ENCODE assay signal across 1 cellular context in the genomic region with DNA sequence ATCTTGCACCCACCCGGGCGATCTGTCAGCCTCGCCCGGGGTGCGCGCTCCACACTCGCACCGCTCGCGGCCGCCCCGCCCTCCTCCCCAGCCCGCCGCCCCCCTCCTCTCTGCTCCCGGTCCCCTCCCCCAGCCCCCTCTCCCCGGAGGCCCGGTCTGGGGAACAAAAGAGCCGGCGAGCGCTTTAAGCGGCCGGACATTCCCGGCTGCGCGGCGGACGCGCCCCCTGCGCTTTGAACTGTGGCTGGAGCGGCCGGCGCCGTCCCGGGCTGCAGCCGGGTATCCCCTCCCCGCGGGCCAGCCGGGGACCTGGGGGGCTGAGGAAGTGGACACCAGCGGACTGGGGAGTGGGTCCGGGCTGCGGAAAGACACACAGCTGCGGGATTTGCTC.
TF ChIP-seq lines count a peak whose summit lies in the region.

IGDCC3 (minus strand) TSS at position 27 of the 391 bp plus-strand sequence. CDS start 214 bp downstream, outside the sequence.

TF ChIP-seq in HepG2, 621 proteins besides CTCF, POLR2A, EP300 and RAD21 (continued from another document and continues in another):
- TF ChIP-seq, protein P1, sequence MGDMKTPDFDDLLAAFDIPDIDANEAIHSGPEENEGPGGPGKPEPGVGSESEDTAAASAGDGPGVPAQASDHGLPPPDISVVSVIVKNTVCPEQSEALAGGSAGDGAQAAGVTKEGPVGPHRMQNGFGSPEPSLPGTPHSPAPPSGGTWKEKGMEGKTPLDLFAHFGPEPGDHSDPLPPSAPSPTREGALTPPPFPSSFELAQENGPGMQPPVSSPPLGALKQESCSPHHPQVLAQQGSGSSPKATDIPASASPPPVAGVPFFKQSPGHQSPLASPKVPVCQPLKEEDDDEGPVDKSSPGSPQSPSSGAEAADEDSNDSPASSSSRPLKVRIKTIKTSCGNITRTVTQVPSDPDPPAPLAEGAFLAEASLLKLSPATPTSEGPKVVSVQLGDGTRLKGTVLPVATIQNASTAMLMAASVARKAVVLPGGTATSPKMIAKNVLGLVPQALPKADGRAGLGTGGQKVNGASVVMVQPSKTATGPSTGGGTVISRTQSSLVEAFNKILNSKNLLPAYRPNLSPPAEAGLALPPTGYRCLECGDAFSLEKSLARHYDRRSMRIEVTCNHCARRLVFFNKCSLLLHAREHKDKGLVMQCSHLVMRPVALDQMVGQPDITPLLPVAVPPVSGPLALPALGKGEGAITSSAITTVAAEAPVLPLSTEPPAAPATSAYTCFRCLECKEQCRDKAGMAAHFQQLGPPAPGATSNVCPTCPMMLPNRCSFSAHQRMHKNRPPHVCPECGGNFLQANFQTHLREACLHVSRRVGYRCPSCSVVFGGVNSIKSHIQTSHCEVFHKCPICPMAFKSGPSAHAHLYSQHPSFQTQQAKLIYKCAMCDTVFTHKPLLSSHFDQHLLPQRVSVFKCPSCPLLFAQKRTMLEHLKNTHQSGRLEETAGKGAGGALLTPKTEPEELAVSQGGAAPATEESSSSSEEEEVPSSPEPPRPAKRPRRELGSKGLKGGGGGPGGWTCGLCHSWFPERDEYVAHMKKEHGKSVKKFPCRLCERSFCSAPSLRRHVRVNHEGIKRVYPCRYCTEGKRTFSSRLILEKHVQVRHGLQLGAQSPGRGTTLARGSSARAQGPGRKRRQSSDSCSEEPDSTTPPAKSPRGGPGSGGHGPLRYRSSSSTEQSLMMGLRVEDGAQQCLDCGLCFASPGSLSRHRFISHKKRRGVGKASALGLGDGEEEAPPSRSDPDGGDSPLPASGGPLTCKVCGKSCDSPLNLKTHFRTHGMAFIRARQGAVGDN (CRISPR knock-in tag; IDR thresholded peaks at IDR 0.05) = peak; percentile 61
- TF ChIP-seq, protein P2, sequence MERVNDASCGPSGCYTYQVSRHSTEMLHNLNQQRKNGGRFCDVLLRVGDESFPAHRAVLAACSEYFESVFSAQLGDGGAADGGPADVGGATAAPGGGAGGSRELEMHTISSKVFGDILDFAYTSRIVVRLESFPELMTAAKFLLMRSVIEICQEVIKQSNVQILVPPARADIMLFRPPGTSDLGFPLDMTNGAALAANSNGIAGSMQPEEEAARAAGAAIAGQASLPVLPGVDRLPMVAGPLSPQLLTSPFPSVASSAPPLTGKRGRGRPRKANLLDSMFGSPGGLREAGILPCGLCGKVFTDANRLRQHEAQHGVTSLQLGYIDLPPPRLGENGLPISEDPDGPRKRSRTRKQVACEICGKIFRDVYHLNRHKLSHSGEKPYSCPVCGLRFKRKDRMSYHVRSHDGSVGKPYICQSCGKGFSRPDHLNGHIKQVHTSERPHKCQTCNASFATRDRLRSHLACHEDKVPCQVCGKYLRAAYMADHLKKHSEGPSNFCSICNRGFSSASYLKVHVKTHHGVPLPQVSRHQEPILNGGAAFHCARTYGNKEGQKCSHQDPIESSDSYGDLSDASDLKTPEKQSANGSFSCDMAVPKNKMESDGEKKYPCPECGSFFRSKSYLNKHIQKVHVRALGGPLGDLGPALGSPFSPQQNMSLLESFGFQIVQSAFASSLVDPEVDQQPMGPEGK (CRISPR knock-in tag; IDR thresholded peaks at IDR 0.05) = peak; percentile 93
- TF ChIP-seq NCOA2 (CRISPR knock-in tag; IDR thresholded peaks at IDR 0.05) (peak; percentile 37), TEAD3 (CRISPR knock-in tag; optimal IDR thresholded peaks at IDR 0.05; ENCODE audit: borderline replicate concordance) (peak; percentile 55), ZNF746 (CRISPR knock-in tag; IDR thresholded peaks at IDR 0.05) (peak; percentile 86), KAT8 (CRISPR knock-in tag; IDR thresholded peaks at IDR 0.05) (peak; percentile 16; the same call in 1 of the 2 replicates), HDAC2 (CRISPR knock-in tag; IDR thresholded peaks at IDR 0.05) (peak; percentile 19; the same call in 1 of the 2 replicates), SOX5 (CRISPR knock-in tag; IDR thresholded peaks at IDR 0.05; ENCODE audit: borderline replicate concordance) (peak; percentile 52; the same call in 1 of the 2 replicates), KDM3A (CRISPR knock-in tag; IDR thresholded peaks at IDR 0.05; ENCODE audit: low read depth) (peak; percentile 65; the same call in 1 of the 2 replicates), RARA (CRISPR knock-in tag; IDR thresholded peaks at IDR 0.05) (peak; percentile 46; the same call in 1 of the 2 replicates), ASH2L (IDR thresholded peaks at IDR 0.05; ENCODE audit: insufficient read length, low read depth, low read length) (no peak), JARID2 (CRISPR knock-in tag; IDR thresholded peaks at IDR 0.05; ENCODE audit: insufficient replicate concordance) (peak; percentile 38), CBFB (CRISPR knock-in tag; IDR thresholded peaks at IDR 0.05) (0 out of 2 replicates have a peak, but pooled peaks have one; percentile 22), ZBTB7A (CRISPR knock-in tag; IDR thresholded peaks at IDR 0.05) (peak; percentile 49; the same call in 1 of the 2 replicates), PAXIP1 (CRISPR knock-in tag; conservative IDR thresholded peaks at IDR 0.05) (peak; percentile 70), ELF3 (CRISPR knock-in tag; IDR thresholded peaks at IDR 0.05) (no peak), ZNF710 (CRISPR knock-in tag; IDR thresholded peaks at IDR 0.05; ENCODE audit: borderline replicate concordance) (0 out of 2 replicates have a peak, but pooled peaks have one; percentile 23), GATAD2A (CRISPR knock-in tag; IDR thresholded peaks at IDR 0.05) (no peak), HES4 (CRISPR knock-in tag; IDR thresholded peaks at IDR 0.05; ENCODE audit: borderline replicate concordance) (no peak), ZNF124 (CRISPR knock-in tag; IDR thresholded peaks at IDR 0.05) (0 out of 2 replicates have a peak, but pooled peaks have one; percentile 4), POLR2AphosphoS5 (IDR thresholded peaks at IDR 0.05; ENCODE audit: low read depth, low read length) (no peak; the same call in 1 of the 2 replicates), HNF4G (IDR thresholded peaks at IDR 0.05; ENCODE audit: borderline replicate concordance, low read depth, low read length) (peak; percentile 73; the same call in 1 of the 2 replicates), HNF4G (CRISPR knock-in tag; IDR thresholded peaks at IDR 0.05; ENCODE audit: borderline replicate concordance, low read depth) (no peak), SAP130 (CRISPR knock-in tag; IDR thresholded peaks at IDR 0.05; ENCODE audit: low read depth) (peak; percentile 28), GATA4 (IDR thresholded peaks at IDR 0.05; ENCODE audit: borderline replicate concordance, low read depth) (0 out of 2 replicates have a peak, but pooled peaks have one; percentile 28), ZNF570 (CRISPR knock-in tag; IDR thresholded peaks at IDR 0.05; ENCODE audit: borderline replicate concordance) (no peak)
- TF ChIP-seq, protein P3, sequence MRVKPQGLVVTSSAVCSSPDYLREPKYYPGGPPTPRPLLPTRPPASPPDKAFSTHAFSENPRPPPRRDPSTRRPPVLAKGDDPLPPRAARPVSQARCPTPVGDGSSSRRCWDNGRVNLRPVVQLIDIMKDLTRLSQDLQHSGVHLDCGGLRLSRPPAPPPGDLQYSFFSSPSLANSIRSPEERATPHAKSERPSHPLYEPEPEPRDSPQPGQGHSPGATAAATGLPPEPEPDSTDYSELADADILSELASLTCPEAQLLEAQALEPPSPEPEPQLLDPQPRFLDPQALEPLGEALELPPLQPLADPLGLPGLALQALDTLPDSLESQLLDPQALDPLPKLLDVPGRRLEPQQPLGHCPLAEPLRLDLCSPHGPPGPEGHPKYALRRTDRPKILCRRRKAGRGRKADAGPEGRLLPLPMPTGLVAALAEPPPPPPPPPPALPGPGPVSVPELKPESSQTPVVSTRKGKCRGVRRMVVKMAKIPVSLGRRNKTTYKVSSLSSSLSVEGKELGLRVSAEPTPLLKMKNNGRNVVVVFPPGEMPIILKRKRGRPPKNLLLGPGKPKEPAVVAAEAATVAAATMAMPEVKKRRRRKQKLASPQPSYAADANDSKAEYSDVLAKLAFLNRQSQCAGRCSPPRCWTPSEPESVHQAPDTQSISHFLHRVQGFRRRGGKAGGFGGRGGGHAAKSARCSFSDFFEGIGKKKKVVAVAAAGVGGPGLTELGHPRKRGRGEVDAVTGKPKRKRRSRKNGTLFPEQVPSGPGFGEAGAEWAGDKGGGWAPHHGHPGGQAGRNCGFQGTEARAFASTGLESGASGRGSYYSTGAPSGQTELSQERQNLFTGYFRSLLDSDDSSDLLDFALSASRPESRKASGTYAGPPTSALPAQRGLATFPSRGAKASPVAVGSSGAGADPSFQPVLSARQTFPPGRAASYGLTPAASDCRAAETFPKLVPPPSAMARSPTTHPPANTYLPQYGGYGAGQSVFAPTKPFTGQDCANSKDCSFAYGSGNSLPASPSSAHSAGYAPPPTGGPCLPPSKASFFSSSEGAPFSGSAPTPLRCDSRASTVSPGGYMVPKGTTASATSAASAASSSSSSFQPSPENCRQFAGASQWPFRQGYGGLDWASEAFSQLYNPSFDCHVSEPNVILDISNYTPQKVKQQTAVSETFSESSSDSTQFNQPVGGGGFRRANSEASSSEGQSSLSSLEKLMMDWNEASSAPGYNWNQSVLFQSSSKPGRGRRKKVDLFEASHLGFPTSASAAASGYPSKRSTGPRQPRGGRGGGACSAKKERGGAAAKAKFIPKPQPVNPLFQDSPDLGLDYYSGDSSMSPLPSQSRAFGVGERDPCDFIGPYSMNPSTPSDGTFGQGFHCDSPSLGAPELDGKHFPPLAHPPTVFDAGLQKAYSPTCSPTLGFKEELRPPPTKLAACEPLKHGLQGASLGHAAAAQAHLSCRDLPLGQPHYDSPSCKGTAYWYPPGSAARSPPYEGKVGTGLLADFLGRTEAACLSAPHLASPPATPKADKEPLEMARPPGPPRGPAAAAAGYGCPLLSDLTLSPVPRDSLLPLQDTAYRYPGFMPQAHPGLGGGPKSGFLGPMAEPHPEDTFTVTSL (CRISPR knock-in tag; IDR thresholded peaks at IDR 0.05; ENCODE audit: borderline replicate concordance) = no peak
- TF ChIP-seq, protein P4, sequence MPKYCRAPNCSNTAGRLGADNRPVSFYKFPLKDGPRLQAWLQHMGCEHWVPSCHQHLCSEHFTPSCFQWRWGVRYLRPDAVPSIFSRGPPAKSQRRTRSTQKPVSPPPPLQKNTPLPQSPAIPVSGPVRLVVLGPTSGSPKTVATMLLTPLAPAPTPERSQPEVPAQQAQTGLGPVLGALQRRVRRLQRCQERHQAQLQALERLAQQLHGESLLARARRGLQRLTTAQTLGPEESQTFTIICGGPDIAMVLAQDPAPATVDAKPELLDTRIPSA (CRISPR knock-in tag; IDR thresholded peaks at IDR 0.05; ENCODE audit: borderline replicate concordance) = no peak
- TF ChIP-seq, protein P5, sequence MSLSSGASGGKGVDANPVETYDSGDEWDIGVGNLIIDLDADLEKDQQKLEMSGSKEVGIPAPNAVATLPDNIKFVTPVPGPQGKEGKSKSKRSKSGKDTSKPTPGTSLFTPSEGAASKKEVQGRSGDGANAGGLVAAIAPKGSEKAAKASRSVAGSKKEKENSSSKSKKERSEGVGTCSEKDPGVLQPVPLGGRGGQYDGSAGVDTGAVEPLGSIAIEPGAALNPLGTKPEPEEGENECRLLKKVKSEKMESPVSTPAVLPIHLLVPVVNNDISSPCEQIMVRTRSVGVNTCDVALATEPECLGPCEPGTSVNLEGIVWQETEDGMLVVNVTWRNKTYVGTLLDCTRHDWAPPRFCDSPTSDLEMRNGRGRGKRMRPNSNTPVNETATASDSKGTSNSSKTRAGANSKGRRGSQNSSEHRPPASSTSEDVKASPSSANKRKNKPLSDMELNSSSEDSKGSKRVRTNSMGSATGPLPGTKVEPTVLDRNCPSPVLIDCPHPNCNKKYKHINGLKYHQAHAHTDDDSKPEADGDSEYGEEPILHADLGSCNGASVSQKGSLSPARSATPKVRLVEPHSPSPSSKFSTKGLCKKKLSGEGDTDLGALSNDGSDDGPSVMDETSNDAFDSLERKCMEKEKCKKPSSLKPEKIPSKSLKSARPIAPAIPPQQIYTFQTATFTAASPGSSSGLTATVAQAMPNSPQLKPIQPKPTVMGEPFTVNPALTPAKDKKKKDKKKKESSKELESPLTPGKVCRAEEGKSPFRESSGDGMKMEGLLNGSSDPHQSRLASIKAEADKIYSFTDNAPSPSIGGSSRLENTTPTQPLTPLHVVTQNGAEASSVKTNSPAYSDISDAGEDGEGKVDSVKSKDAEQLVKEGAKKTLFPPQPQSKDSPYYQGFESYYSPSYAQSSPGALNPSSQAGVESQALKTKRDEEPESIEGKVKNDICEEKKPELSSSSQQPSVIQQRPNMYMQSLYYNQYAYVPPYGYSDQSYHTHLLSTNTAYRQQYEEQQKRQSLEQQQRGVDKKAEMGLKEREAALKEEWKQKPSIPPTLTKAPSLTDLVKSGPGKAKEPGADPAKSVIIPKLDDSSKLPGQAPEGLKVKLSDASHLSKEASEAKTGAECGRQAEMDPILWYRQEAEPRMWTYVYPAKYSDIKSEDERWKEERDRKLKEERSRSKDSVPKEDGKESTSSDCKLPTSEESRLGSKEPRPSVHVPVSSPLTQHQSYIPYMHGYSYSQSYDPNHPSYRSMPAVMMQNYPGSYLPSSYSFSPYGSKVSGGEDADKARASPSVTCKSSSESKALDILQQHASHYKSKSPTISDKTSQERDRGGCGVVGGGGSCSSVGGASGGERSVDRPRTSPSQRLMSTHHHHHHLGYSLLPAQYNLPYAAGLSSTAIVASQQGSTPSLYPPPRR (CRISPR knock-in tag; IDR thresholded peaks at IDR 0.05; ENCODE audit: borderline replicate concordance) = peak; percentile 14; the same call in 1 of the 2 replicates
